ENCODE assay signal across 2 cellular contexts in the genomic region with DNA sequence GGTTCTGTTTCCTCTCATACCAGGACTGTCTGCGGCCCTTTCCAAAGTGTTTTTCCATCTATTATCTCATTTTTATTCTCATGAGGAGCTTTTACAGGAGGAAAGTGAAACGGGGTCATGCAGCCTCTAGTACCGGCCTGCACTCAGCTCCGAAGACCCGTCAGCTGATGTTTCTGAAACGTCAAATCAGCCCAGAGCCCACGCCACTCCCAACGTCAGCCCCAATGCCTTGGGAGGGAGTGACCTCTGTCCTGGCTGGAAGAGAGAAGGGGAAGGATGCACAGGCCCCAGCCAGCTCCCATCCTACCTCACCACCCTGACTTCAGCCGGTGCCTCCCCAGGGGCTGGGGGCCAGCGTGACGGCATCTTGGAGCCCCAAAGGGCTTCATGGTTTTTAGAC.
TF ChIP-seq lines count a peak whose summit lies in the region.

No MANE protein-coding gene starts in this region.

TF ChIP-seq in liver, 16 proteins besides CTCF, POLR2A, EP300 and RAD21:
- TF ChIP-seq JUND (IDR thresholded peaks at IDR 0.05) (no peak), NR2F2 (IDR thresholded peaks at IDR 0.05) (peak; percentile 48)

TF ChIP-seq in HepG2, 621 proteins besides CTCF, POLR2A, EP300 and RAD21:
- TF ChIP-seq HOXA3 (CRISPR knock-in tag; IDR thresholded peaks at IDR 0.05), result no peak
- TF ChIP-seq, protein P1, sequence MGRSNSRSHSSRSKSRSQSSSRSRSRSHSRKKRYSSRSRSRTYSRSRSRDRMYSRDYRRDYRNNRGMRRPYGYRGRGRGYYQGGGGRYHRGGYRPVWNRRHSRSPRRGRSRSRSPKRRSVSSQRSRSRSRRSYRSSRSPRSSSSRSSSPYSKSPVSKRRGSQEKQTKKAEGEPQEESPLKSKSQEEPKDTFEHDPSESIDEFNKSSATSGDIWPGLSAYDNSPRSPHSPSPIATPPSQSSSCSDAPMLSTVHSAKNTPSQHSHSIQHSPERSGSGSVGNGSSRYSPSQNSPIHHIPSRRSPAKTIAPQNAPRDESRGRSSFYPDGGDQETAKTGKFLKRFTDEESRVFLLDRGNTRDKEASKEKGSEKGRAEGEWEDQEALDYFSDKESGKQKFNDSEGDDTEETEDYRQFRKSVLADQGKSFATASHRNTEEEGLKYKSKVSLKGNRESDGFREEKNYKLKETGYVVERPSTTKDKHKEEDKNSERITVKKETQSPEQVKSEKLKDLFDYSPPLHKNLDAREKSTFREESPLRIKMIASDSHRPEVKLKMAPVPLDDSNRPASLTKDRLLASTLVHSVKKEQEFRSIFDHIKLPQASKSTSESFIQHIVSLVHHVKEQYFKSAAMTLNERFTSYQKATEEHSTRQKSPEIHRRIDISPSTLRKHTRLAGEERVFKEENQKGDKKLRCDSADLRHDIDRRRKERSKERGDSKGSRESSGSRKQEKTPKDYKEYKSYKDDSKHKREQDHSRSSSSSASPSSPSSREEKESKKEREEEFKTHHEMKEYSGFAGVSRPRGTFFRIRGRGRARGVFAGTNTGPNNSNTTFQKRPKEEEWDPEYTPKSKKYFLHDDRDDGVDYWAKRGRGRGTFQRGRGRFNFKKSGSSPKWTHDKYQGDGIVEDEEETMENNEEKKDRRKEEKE (IDR thresholded peaks at IDR 0.05), result no peak
- TF ChIP-seq, protein P2, sequence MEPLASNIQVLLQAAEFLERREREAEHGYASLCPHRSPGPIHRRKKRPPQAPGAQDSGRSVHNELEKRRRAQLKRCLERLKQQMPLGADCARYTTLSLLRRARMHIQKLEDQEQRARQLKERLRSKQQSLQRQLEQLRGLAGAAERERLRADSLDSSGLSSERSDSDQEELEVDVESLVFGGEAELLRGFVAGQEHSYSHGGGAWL (CRISPR knock-in tag; IDR thresholded peaks at IDR 0.05), result no peak
- TF ChIP-seq NCOA1 (CRISPR knock-in tag; IDR thresholded peaks at IDR 0.05), result no peak
- no peak for TF ChIP-seq ZNF589 (CRISPR knock-in tag; conservative IDR thresholded peaks at IDR 0.05)
- TF ChIP-seq, protein P3, sequence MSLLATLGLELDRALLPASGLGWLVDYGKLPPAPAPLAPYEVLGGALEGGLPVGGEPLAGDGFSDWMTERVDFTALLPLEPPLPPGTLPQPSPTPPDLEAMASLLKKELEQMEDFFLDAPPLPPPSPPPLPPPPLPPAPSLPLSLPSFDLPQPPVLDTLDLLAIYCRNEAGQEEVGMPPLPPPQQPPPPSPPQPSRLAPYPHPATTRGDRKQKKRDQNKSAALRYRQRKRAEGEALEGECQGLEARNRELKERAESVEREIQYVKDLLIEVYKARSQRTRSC (CRISPR knock-in tag; IDR thresholded peaks at IDR 0.05; ENCODE audit: low read depth), result no peak
- no peak for TF ChIP-seq KDM1A (CRISPR knock-in tag; IDR thresholded peaks at IDR 0.05)
- no peak for TF ChIP-seq GZF1 (CRISPR knock-in tag; IDR thresholded peaks at IDR 0.05)
TF ChIP-seq in HepG2: peak in this region for 0.
